8 cellular contexts compared by ENCODE assay signal in genomic region chrX:13653022-13653693, GRCh38. TPM values are rescaled to one million over a fixed set of nuclear protein-coding genes. Genes with fewer than 3 reads are reported as not detected.
DNase-seq lines count a peak whose midpoint lies in the region; FAIRE-seq and TF ChIP-seq lines count a peak whose summit lies in the region.

Gene TCEANC (plus strand): TSS chrX:13653141. CDS start chrX:13662509, 9,368 bp downstream.

- peaks cover 2% of the 10 kb centered on the region for H3K4me1 ChIP-seq in HAP-1

- H3K27me3 ChIP-seq in HAP-1 (ENCODE audit: low read depth) (no peaks in the 10 kb centered on the region), MG63 (no peaks in the 10 kb centered on the region)

- no peaks in the 10 kb centered on the region for H3K36me3 ChIP-seq in HAP-1 (replicated peaks)
- no peaks in the 10 kb centered on the region for H3K36me3 ChIP-seq in MG63

- DNase-seq in HAP-1 (ENCODE audit: low spot score in 2 of 2) (peak; percentile 95 to 98), MG63 (peak; percentile 98), SIG-M5 (lab: John Stamatoyannopoulos, UW) (peak; percentile 57), fibroblast of villous mesenchyme (ENCODE audit: low read depth) (peak; percentile 98), nephron progenitor cell (peak; percentile 87)
- peak; percentile 94 for DNase-seq in activated gamma-delta T cell treated with anti-CD3 and anti-CD28 coated beads, Interleukin-2, amount 50 U/mL, for 16 hours (ENCODE audit: low read depth)

- H3K36me3 Mint-ChIP-seq in nephron progenitor cell (ENCODE audit: low read depth): no peaks in the 10 kb centered on the region
- no peaks in the 10 kb centered on the region for H3K36me3 Mint-ChIP-seq in stimulated activated naive CD8-positive, alpha-beta T cell treated with anti-CD3 and anti-CD28 coated beads, Interleukin-15, Interleukin-2, amounts not matched to agents 100 ng/mL and 50 ng/mL, for 24 hours (ENCODE audit: low read depth)

- peak; percentile 99 for FAIRE-seq in G401.6 (lab: Jason Lieb, UNC)

- H3K9me3 Mint-ChIP-seq in nephron progenitor cell: peaks cover 20% of the 10 kb centered on the region
- no peaks in the 10 kb centered on the region for H3K9me3 Mint-ChIP-seq in stimulated activated naive CD8-positive, alpha-beta T cell treated with anti-CD3 and anti-CD28 coated beads, Interleukin-15, Interleukin-2, amounts not matched to agents 100 ng/mL and 50 ng/mL, for 24 hours

- H3K4me1 Mint-ChIP-seq in nephron progenitor cell: peaks cover 5% of the 10 kb centered on the region
- peaks cover 29% of the 10 kb centered on the region for H3K4me1 Mint-ChIP-seq in stimulated activated naive CD8-positive, alpha-beta T cell treated with anti-CD3 and anti-CD28 coated beads, Interleukin-15, Interleukin-2, amounts not matched to agents 100 ng/mL and 50 ng/mL, for 24 hours (ENCODE audit: low read depth)

- no peaks in the 10 kb centered on the region for H3K27me3 Mint-ChIP-seq in nephron progenitor cell (ENCODE audit: low read depth, poor library complexity)
- H3K27me3 Mint-ChIP-seq in stimulated activated naive CD8-positive, alpha-beta T cell treated with anti-CD3 and anti-CD28 coated beads, Interleukin-15, Interleukin-2, amounts not matched to agents 100 ng/mL and 50 ng/mL, for 24 hours: no peaks in the 10 kb centered on the region

- TF ChIP-seq CTCF in fibroblast of villous mesenchyme (IDR thresholded peaks at IDR 0.05; ENCODE audit: insufficient read depth, low read depth, low read length) (no peak), nephron progenitor cell (IDR thresholded peaks at IDR 0.05) (no peak)

- H3K4me3 Mint-ChIP-seq in nephron progenitor cell: peak within 1 kb of the TSS; percentile 84
- peak within 1 kb of the TSS; percentile 85 for H3K4me3 Mint-ChIP-seq in stimulated activated naive CD8-positive, alpha-beta T cell treated with anti-CD3 and anti-CD28 coated beads, Interleukin-15, Interleukin-2, amounts not matched to agents 100 ng/mL and 50 ng/mL, for 24 hours

- H3K9me3 ChIP-seq in HAP-1: no peaks in the 10 kb centered on the region
- H3K9me3 ChIP-seq in MG63: no peaks in the 10 kb centered on the region

- in situ Hi-C loops in HAP-1 (cut with MboI; ENCODE audit: low sequenced_read_pairs): loop anchor here (10.0 kb wide), 1 partner anchor 92 kb away; no protein-coding TSS in a partner anchor

- H3K27ac Mint-ChIP-seq in nephron progenitor cell: peak within 1 kb of the TSS; percentile 93
- H3K27ac Mint-ChIP-seq in stimulated activated naive CD8-positive, alpha-beta T cell treated with anti-CD3 and anti-CD28 coated beads, Interleukin-15, Interleukin-2, amounts not matched to agents 100 ng/mL and 50 ng/mL, for 24 hours: peak within 1 kb of the TSS; percentile 86

- H3K4me3 ChIP-seq in HAP-1 (peak within 1 kb of the TSS; percentile 49), MG63 (peak within 1 kb of the TSS; percentile 62), fibroblast of villous mesenchyme (ENCODE audit: low read depth, low read length) (peak within 1 kb of the TSS; percentile 69)

RNA-seq across cellular contexts. Expression of gene TCEANC, which starts in this region (rescaled TPM):
- total RNA-seq in MG63 (2014; rRNA removed; shearing (Covaris generic); ENCODE audit: low replicate concordance): 1.5 and 10.0 TPM in 2 replicates
- 2.3 and 5.2 TPM in 2 replicates for total RNA-seq in fibroblast of villous mesenchyme

Comparison
In these comparisons a context has a peak if more than half of its experiments do, and no peak if none do; other contexts are left out.
1. Peak in every context shown above with its lines: DNase-seq and H3K4me3 ChIP-seq.